Comparison of ENCODE assay signal across 8 cellular contexts in the genomic region with DNA sequence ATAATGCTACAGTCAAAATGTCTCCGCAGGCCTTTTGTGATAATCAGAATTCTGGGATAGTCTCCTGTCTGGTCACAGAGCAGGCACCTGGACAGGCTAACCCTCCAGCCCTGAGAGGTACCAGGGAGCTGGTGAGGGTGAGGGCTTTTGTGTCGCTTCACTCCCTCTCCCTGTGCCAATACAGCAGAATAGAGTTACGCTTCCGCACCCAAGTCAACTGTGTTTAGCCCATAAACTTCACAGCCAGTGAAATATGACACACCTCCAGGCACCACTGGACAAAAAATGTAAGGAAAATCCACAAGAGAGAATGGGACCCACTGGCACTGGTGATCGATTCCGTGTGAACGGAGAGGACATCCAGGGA. TPM values are rescaled to one million over a fixed set of nuclear protein-coding genes. Genes with fewer than 3 reads are reported as not detected.
DNase-seq lines count a peak whose midpoint lies in the region; ATAC-seq, FAIRE-seq and TF ChIP-seq lines count a peak whose summit lies in the region.

No MANE protein-coding gene starts in this region.

- peak overlapping the region; percentile 84 for H3K4me2 ChIP-seq in A549

- H3K4me1 ChIP-seq in A549 (peaks cover 21% of the 10 kb centered on the region), breast epithelium (peaks cover 3 to 13% of the 10 kb centered on the region in 2 donors), mononuclear cell (ENCODE audit: insufficient read depth, low read length) (peaks cover 69% of the 10 kb centered on the region)

- TF ChIP-seq CTCF in A549 (IDR thresholded peaks at IDR 0.05) (no peak), HL-60 (IDR thresholded peaks at IDR 0.05; ENCODE audit: insufficient read depth, low read length) (no peak), breast epithelium (IDR thresholded peaks at IDR 0.05) (no peak)

- POLR2A ChIA-PET in A549 (lab: Yijun Ruan, JAX): no interaction called here

- H3K4me3 ChIP-seq in A549: peak overlapping the region; percentile 99
- H3K4me3 ChIP-seq in HL-60 (replicated peaks; ENCODE audit: insufficient read depth, low read length): peak overlapping the region; percentile 98
- peak overlapping the region; percentile 82 to 99 (median 96) for H3K4me3 ChIP-seq in breast epithelium
- H3K4me3 ChIP-seq in mononuclear cell (ENCODE audit: low read length): peak overlapping the region; percentile 64

- TF ChIP-seq EP300 in A549 (IDR thresholded peaks at IDR 0.05): no peak

- 53% methylated on average over 7 of the region's 7 CpGs for WGBS in A549 (ENCODE audit: missing lambda C conversion rate)

- CTCF ChIA-PET in A549 (lab: Yijun Ruan, JAX): no interaction called here

- TF ChIP-seq RAD21 in A549 (conservative IDR thresholded peaks at IDR 0.05 in 1 of 2, IDR thresholded peaks at IDR 0.05 in 1 of 2): no peak

- H3K9me3 ChIP-seq in A549 (no peaks in the 10 kb centered on the region), breast epithelium (no peaks in the 10 kb centered on the region), mononuclear cell (ENCODE audit: low read depth, low read length) (no peaks in the 10 kb centered on the region)

- ATAC-seq in A549: no peak
- no peak for ATAC-seq in HG02798 (IDR thresholded peaks at IDR 0.05; ENCODE audit: poor library complexity, unreplicated experiment)
- ATAC-seq in HG02938 (IDR thresholded peaks at IDR 0.05; ENCODE audit: unreplicated experiment): no peak

- no peaks in the 10 kb centered on the region for H3K27me3 ChIP-seq in HL-60 (ENCODE audit: insufficient read depth, poor library complexity, severe bottlenecking)
- no peaks in the 10 kb centered on the region for H3K27me3 ChIP-seq in breast epithelium
- H3K27me3 ChIP-seq in mononuclear cell (ENCODE audit: insufficient read depth, low read length): no peaks in the 10 kb centered on the region

- no peak for TF ChIP-seq POLR2A in A549 (IDR thresholded peaks at IDR 0.05; ENCODE audit: low read length)
- TF ChIP-seq POLR2A in breast epithelium (IDR thresholded peaks at IDR 0.05): no peak

- intact Hi-C loops in breast epithelium (cut with DNase I; ENCODE audit: low total_unique reads): no loop called here

- no peaks in the 10 kb centered on the region for H3K36me3 ChIP-seq in breast epithelium

- H3K27ac ChIP-seq in A549: peak overlapping the region in 1 of 2 experiments; percentile 99; a peak in 3 of 6 replicates
- peak overlapping the region; percentile 80 for H3K27ac ChIP-seq in HL-60 (replicated peaks)
- H3K27ac ChIP-seq in breast epithelium: peak overlapping the region; percentile 89 to 90

- no peak for FAIRE-seq in A549 (lab: Jason Lieb, UNC)

- DNase-seq in A549 (ENCODE audit: low read depth in 1 of 2, low spot score in 1 of 2) (no peak), HL-60 (ENCODE audit: low read depth in 1 of 2, low spot score in 1 of 2) (no peak), breast epithelium (ENCODE audit: low spot score in 2 of 2) (no peak), C1 segment of cervical spinal cord (lab: John Stamatoyannopoulos, UW) (no peak), germinal center (ENCODE audit: low spot score) (no peak)

TF ChIP-seq in A549, 52 proteins besides CTCF, POLR2A, EP300 and RAD21:
- TF ChIP-seq MAZ (IDR thresholded peaks at IDR 0.05; ENCODE audit: borderline replicate concordance, low read depth, low read length): no peak
- no peak for TF ChIP-seq NFE2L2 (conservative IDR thresholded peaks at IDR 0.05; ENCODE audit: low read length)

RNA-seq across cellular contexts. Expression of gene GAK, which starts 1.3 kb away (rescaled TPM):
- polyA plus RNA-seq in A549 (2011; rRNA removed) (13.8 and 15.3 TPM in 2 replicates), A549 (2017; fragmentation: RNase III; extraction: RNeasy Plus Mini Kit Qiagen cat#74134 plus additional on column Dnase treatment) (31.5 to 34.3 TPM (median 34.3 TPM) in 3 replicates)
- 24.5 and 35.5 TPM in 2 replicates for polyA plus RNA-seq in A549 (2012; cell fraction: cytosol; rRNA removed)
- polyA plus RNA-seq in A549 (2012; cell fraction: nucleus; rRNA removed): 127 and 137 TPM in 2 replicates
- 19.3 and 36.6 TPM in 2 replicates for polyA minus RNA-seq in A549 (2011; rRNA and poly(A)+ RNA removed)
- total RNA-seq in breast epithelium (10 to 100 TPM; 76.2 to 95.7 (median 81.9) TPM), mononuclear cell (62.2 TPM)

RNA-seq across cellular contexts. Expression of gene TMEM175, which starts 1.4 kb away (rescaled TPM):
- polyA plus RNA-seq in A549 (2011; rRNA removed) (19.4 and 26.5 TPM in 2 replicates), A549 (2017; fragmentation: RNase III; extraction: RNeasy Plus Mini Kit Qiagen cat#74134 plus additional on column Dnase treatment) (14.8 to 16.7 TPM (median 15.7 TPM) in 3 replicates)
- polyA plus RNA-seq in A549 (2012; cell fraction: cytosol; rRNA removed): 24.5 and 25.2 TPM in 2 replicates
- polyA plus RNA-seq in A549 (2012; cell fraction: nucleus; rRNA removed): 174 and 196 TPM in 2 replicates
- polyA minus RNA-seq in A549 (2011; rRNA and poly(A)+ RNA removed): 16.5 and 22.9 TPM in 2 replicates
- total RNA-seq in breast epithelium (10 to 100 TPM; 26.2 to 32.2 (median 28.2) TPM), mononuclear cell (15.4 TPM)

RNA-seq across cellular contexts. Expression of gene DGKQ, which starts 42.6 kb away (rescaled TPM):
- polyA plus RNA-seq in A549 (2011; rRNA removed) (2.7 and 3.3 TPM in 2 replicates), A549 (2017; fragmentation: RNase III; extraction: RNeasy Plus Mini Kit Qiagen cat#74134 plus additional on column Dnase treatment) (6.2 to 7.8 TPM (median 7.0 TPM) in 3 replicates)
- 7.5 and 10.4 TPM in 2 replicates for polyA plus RNA-seq in A549 (2012; cell fraction: cytosol; rRNA removed)
- polyA plus RNA-seq in A549 (2012; cell fraction: nucleus; rRNA removed): 37.7 and 46.1 TPM in 2 replicates
- 2.7 and 3.2 TPM in 2 replicates for polyA minus RNA-seq in A549 (2011; rRNA and poly(A)+ RNA removed)
- total RNA-seq in breast epithelium (1 to 10 TPM; 5.3 to 9.4 (median 8.8) TPM), mononuclear cell (10.8 TPM)

RNA-seq across cellular contexts. Expression of gene IDUA, which starts 56.0 kb away (rescaled TPM):
- polyA plus RNA-seq in A549 (2011; rRNA removed) (3.1 and 4.2 TPM in 2 replicates), A549 (2017; fragmentation: RNase III; extraction: RNeasy Plus Mini Kit Qiagen cat#74134 plus additional on column Dnase treatment) (13.9 to 19.4 TPM (median 19.2 TPM) in 3 replicates)
- polyA plus RNA-seq in A549 (2012; cell fraction: cytosol; rRNA removed): 3.0 and 4.1 TPM in 2 replicates
- polyA plus RNA-seq in A549 (2012; cell fraction: nucleus; rRNA removed): 65.6 and 96.4 TPM in 2 replicates
- polyA minus RNA-seq in A549 (2011; rRNA and poly(A)+ RNA removed): 3.0 and 4.0 TPM in 2 replicates
- total RNA-seq in breast epithelium (10 to 100 TPM; 16.3 to 32.8 (median 28.2) TPM), mononuclear cell (8.5 TPM)
